In the genomic region with DNA sequence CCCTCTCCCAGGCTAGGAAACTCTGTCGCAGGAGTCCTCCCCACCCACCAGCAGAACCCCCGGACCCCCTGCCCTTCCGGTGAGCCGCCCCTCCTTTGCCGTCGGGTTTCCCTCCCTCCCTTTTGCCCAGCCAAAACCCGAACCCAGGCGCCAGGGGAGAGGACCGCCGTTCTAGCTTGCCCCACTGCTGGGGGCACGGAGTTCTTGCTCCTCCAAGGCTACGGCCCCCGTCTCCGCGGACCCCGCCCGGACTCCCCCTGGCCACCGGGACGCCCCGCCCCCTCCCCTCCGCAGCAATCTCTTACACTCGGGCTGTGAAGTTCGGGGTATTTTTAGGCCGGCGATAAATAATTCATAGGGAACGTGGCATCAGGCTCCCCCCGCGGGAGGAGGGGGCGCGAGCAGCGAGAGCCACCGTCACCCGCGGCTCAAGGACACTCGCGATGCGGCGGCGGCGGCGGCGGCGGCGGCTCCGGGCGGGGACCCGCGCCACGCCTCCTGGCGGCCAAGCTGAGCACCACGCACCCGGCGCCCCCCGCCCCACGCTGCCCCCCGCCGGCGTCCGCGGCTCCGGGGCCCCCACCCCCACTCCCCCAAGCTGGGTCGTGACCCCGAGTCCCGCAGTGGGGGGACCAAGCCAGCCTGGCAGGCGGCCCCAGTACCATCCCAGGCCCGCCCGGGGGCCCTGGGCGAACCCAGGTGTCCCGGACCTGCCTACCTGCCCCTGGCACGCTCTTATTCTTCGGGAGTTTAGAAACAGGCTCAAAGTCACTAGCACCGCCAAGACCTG, we compare ENCODE assay signal across 8 cellular contexts. TPM values are rescaled to one million over a fixed set of nuclear protein-coding genes. Genes with fewer than 3 reads are reported as not detected.
A peak's percentile ranks its signal among the peaks of the same experiment; 100 is the strongest.
DNase-seq lines count a peak whose midpoint lies in the region; ATAC-seq and TF ChIP-seq lines count a peak whose summit lies in the region.

A gene (minus strand): TSS at position 447 of the 790 bp plus-strand sequence. CDS start 4,793 bp downstream, outside the sequence.

- H3K27me3 ChIP-seq in effector memory CD4-positive, alpha-beta T cell (replicated peaks; ENCODE audit: control insufficient read depth, insufficient read depth, low read length, poor library complexity, severe bottlenecking) = peaks cover 33% of the 10 kb centered on the region
- H3K27me3 ChIP-seq in skeletal muscle tissue (ENCODE audit: control insufficient read depth in 3 of 3, insufficient read depth in 3 of 3, low read length in 3 of 3) = peaks cover 56 to 59% (median 56%) of the 10 kb centered on the region in 3 donors

- ATAC-seq in T-helper 17 cell = peak; percentile 42
- ATAC-seq in HG03457 (IDR thresholded peaks at IDR 0.05; ENCODE audit: unreplicated experiment) = no peak

- DNase-seq in GM20000 (ENCODE audit: low spot score) (peak; percentile 79), T-helper 17 cell (peak; percentile 25 to 46 (median 29)), occipital lobe (lab: John Stamatoyannopoulos, UW) (no peak), epidermal melanocyte (ENCODE audit: insufficient read length, low spot score) (no peak), NCI-H2107 (lab: John Stamatoyannopoulos, UW) (no peak)
- DNase-seq in effector memory CD4-positive, alpha-beta T cell = no peak

- no peaks in the 10 kb centered on the region for H3K36me3 ChIP-seq in effector memory CD4-positive, alpha-beta T cell (ENCODE audit: control insufficient read depth, insufficient read depth, low read length)
- no peaks in the 10 kb centered on the region for H3K36me3 ChIP-seq in skeletal muscle tissue (ENCODE audit: control insufficient read depth in 3 of 3, insufficient read depth in 3 of 3, low read length in 3 of 3)

- peaks cover 7% of the 10 kb centered on the region for H3K4me1 Mint-ChIP-seq in T-helper 17 cell

- H3K9ac ChIP-seq in skeletal muscle tissue (ENCODE audit: low read depth in 1 of 3, low read length in 3 of 3) = peak within 1 kb of the TSS in 1 of 3 donors; percentile 16

- no peak within 1 kb of the TSS for H3K27ac ChIP-seq in effector memory CD4-positive, alpha-beta T cell (ENCODE audit: insufficient read depth, low read length, poor library complexity, severe bottlenecking)
- no peak within 1 kb of the TSS for H3K27ac ChIP-seq in skeletal muscle tissue (ENCODE audit: low read depth, low read length)

- H3K9me3 ChIP-seq in T-helper 17 cell (ENCODE audit: control insufficient read depth, low read length, poor library complexity, severe bottlenecking) = no peaks in the 10 kb centered on the region
- no peaks in the 10 kb centered on the region for H3K9me3 ChIP-seq in effector memory CD4-positive, alpha-beta T cell (ENCODE audit: control insufficient read depth, low read length)
- no peaks in the 10 kb centered on the region for H3K9me3 ChIP-seq in skeletal muscle tissue (ENCODE audit: control insufficient read depth in 3 of 3, low read length in 3 of 3)

- peak within 1 kb of the TSS; percentile 16 for H3K27ac Mint-ChIP-seq in T-helper 17 cell

- peaks cover 28% of the 10 kb centered on the region for H3K4me1 ChIP-seq in effector memory CD4-positive, alpha-beta T cell (ENCODE audit: control insufficient read depth, insufficient read depth, low read length, poor library complexity, severe bottlenecking)
- H3K4me1 ChIP-seq in skeletal muscle tissue (ENCODE audit: control insufficient read depth in 3 of 3, insufficient read depth in 3 of 3, low read length in 3 of 3) = peaks cover 11 to 19% (median 16%) of the 10 kb centered on the region in 3 donors

- peaks cover 52% of the 10 kb centered on the region for H3K27me3 Mint-ChIP-seq in T-helper 17 cell

- H3K4me3 ChIP-seq in effector memory CD4-positive, alpha-beta T cell (ENCODE audit: insufficient read depth, low read depth, low read length, poor library complexity, severe bottlenecking) = peak within 1 kb of the TSS; percentile 37
- H3K4me3 ChIP-seq in skeletal muscle tissue (ENCODE audit: low read length in 3 of 3) = peak within 1 kb of the TSS in 2 of 3 donors; percentile 29 to 48

- peak within 1 kb of the TSS; percentile 77 for H3K4me3 Mint-ChIP-seq in T-helper 17 cell

- TF ChIP-seq CTCF in GM20000 (IDR thresholded peaks at IDR 0.05; ENCODE audit: extremely low read depth, missing control alignments) = peak; percentile 9

- peaks cover 4% of the 10 kb centered on the region for H3K36me3 Mint-ChIP-seq in T-helper 17 cell (ENCODE audit: low read depth)

RNA-seq across cellular contexts. Expression of the gene that starts here (rescaled TPM):
- total RNA-seq in T-helper 17 cell (not detected), skeletal muscle tissue (2.1 TPM), occipital lobe (0.47 TPM)

Comparison
In these comparisons a context has a peak if more than half of its experiments do, and no peak if none do; other contexts are left out.
1. Peak in DNase-seq and ATAC-seq in T-helper 17 cell; RNA of the gene not detected or under 1 TPM.